Comparison of ENCODE assay signal across 23 cellular contexts in the genomic region with DNA sequence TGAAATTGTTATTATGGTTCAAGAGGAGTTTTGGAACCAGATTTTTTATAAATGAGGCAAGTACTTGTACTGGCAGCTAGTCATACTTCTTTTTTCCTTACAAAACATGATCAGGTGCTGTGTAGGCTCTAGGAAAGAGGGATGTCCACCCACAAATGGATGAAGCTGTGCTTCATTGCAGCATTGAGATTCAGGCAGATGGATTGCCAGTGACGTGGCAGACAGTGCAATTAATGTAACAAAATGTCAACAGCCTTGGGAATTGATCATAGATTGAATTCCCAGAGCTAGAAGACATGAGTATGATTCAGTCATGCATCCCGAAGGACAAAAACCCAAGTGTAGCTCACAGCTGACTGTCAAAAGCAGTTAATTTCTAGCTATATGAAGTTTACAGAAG.
"Had no signal": no experiment of that assay in that cellular context is flagged by ENCODE, and none has a peak within 500 bp of the region (broad histone marks: within the 10 kb centered on the region; RNA-seq: fewer than 3 reads in every experiment).

No MANE protein-coding gene starts in this region.

- H3K36me3 ChIP-seq: lower lobe of right lung, right atrium auricular region, suprapubic skin, tibial artery, upper lobe of left lung, vagina had no signal

- H3K27ac ChIP-seq: foreskin keratinocyte, hepatocyte, left ventricle myocardium inferior, lower lobe of right lung, parathyroid adenoma, psoas muscle, right atrium auricular region, suprapubic skin, tibial artery, upper lobe of left lung, vagina had no signal

- H3K4me1 ChIP-seq: foreskin keratinocyte, parathyroid adenoma, upper lobe of left lung had no signal

- H3K9me3 Mint-ChIP-seq: memory B cell; natural killer cell treated with Interleukin-12 subunit alpha and Interleukin-12 subunit beta and Interleukin-15 and Interleukin-18, amount 100 ng/mL, for 72 hours had no signal

- H3K4me3 ChIP-seq: dorsolateral prefrontal cortex, hepatocyte, left ventricle myocardium inferior, lower lobe of right lung, psoas muscle, right atrium auricular region, smooth muscle cell, suprapubic skin, tibial artery, upper lobe of left lung, vagina had no signal

- H3K27me3 ChIP-seq: dorsolateral prefrontal cortex, foreskin keratinocyte, hepatocyte, right atrium auricular region, suprapubic skin, tibial artery, upper lobe of left lung, vagina had no signal

- ATAC-seq: foreskin keratinocyte; left cardiac atrium; lower lobe of right lung; natural killer cell treated with Interleukin-12 subunit alpha and Interleukin-12 subunit beta and Interleukin-15 and Interleukin-18, amount 100 ng/mL, for 72 hours; psoas muscle had no signal

- H3K9me3 ChIP-seq: left ventricle myocardium inferior, lower lobe of right lung, psoas muscle, right atrium auricular region, suprapubic skin, tibial artery, upper lobe of left lung, vagina had no signal

- DNase-seq: cortex of kidney; dorsolateral prefrontal cortex; effector CD8-positive, alpha-beta T cell; foreskin keratinocyte; kidney; left cardiac atrium; left ventricle myocardium inferior; lower lobe of right lung; occipital lobe; psoas muscle; stimulated activated CD4-positive, alpha-beta T cell treated with anti-CD3 and anti-CD28 coated beads, Interleukin-2, amount 100 ng/mL, for 48 hours; stimulated activated naive CD4-positive, alpha-beta T cell treated with Interleukin-2 at 50 U/mL for 16 hours; tibial artery; upper lobe of left lung had no signal

- H3K4me1 Mint-ChIP-seq: memory B cell had no signal

- H3K36me3 Mint-ChIP-seq: memory B cell; natural killer cell treated with Interleukin-12 subunit alpha and Interleukin-12 subunit beta and Interleukin-15 and Interleukin-18, amount 100 ng/mL, for 72 hours had no signal

- H3K27ac Mint-ChIP-seq: memory B cell; mesothelial cell of epicardium; natural killer cell treated with Interleukin-12 subunit alpha and Interleukin-12 subunit beta and Interleukin-15 and Interleukin-18, amount 100 ng/mL, for 72 hours had no signal

- H3K4me3 Mint-ChIP-seq: memory B cell; mesothelial cell of epicardium; natural killer cell treated with Interleukin-12 subunit alpha and Interleukin-12 subunit beta and Interleukin-15 and Interleukin-18, amount 100 ng/mL, for 72 hours had no signal
